Comparison of ENCODE assay signal across 14 cellular contexts in genomic region chr3:52366527-52366926, GRCh38. TPM values are rescaled to one million over a fixed set of nuclear protein-coding genes. Genes with fewer than 3 reads are reported as not detected.
DNase-seq lines count a peak whose midpoint lies in the region; ATAC-seq and TF ChIP-seq lines count a peak whose summit lies in the region.
"Had no signal": no experiment of that assay in that cellular context is flagged by ENCODE, and none has a peak within 500 bp of the region (broad histone marks: within the 10 kb centered on the region; RNA-seq: fewer than 3 reads in every experiment).

No MANE protein-coding gene starts in this region.

- H3K36me3 Mint-ChIP-seq in activated T-helper 1 cell treated with anti-CD3 and anti-CD28 coated beads, Interleukin-12 subunit alpha, Interleukin-12 subunit beta, Interleukin-2, Interleukin-4 antibody, amounts not matched to agents 30 ng/mL and 10 ng/mL and 1 ng/mL, durations not matched to agents 14 hours and 24 hours and 36 hours (ENCODE audit: low read depth), result peaks cover 8% of the 10 kb centered on the region

- H3K27me3 ChIP-seq in upper lobe of left lung, result no peaks in the 10 kb centered on the region

- DNase-seq in hippocampal formation (lab: John Stamatoyannopoulos, UW), result peak; percentile 38 to 53
- DNase-seq in occipital lobe (lab: John Stamatoyannopoulos, UW), result peak; percentile 16
- DNase-seq in superior temporal gyrus (ENCODE audit: extremely low spot score), result peak; percentile 38
- DNase-seq in activated T-helper 1 cell treated with anti-CD3 and anti-CD28 coated beads, Interleukin-12 subunit alpha, Interleukin-12 subunit beta, Interleukin-2, Interleukin-4 antibody, amounts not matched to agents 30 ng/mL and 10 ng/mL and 1 ng/mL, durations not matched to agents 14 hours and 24 hours and 36 hours (ENCODE audit: low spot score), result no peak
- DNase-seq in HuH-7.5 (ENCODE audit: low spot score), result no peak
- DNase-seq in upper lobe of left lung, result no peak
- DNase-seq: CD4-positive, alpha-beta T cell; DMS53; HFFc6; NCI-H1092 treated with DMSO at 0.1 percent for 48 hours; NCI-H2081 treated with DMSO at 0.1 percent for 48 hours; NCI-H510A treated with DMSO at 0.1 percent for 48 hours had no signal

- peaks cover 0 to 68% (median 41%) of the 10 kb centered on the region in 4 donors for H3K36me3 ChIP-seq in upper lobe of left lung

- intact Hi-C loops in activated T-helper 1 cell treated with anti-CD3 and anti-CD28 coated beads, Interleukin-12 subunit alpha, Interleukin-12 subunit beta, Interleukin-2, Interleukin-4 antibody, amounts not matched to agents 30 ng/mL and 10 ng/mL and 1 ng/mL, durations not matched to agents 14 hours and 24 hours and 36 hours (cut with micrococcal nuclease), result no loop called here

- no peak overlapping the region for H3K4me3 Mint-ChIP-seq in activated T-helper 1 cell treated with anti-CD3 and anti-CD28 coated beads, Interleukin-12 subunit alpha, Interleukin-12 subunit beta, Interleukin-2, Interleukin-4 antibody, amounts not matched to agents 30 ng/mL and 10 ng/mL and 1 ng/mL, durations not matched to agents 14 hours and 24 hours and 36 hours
- H3K4me3 Mint-ChIP-seq: B cell; CD4-positive, alpha-beta T cell; HFFc6 had no signal

- TF ChIP-seq EP300 in upper lobe of left lung (IDR thresholded peaks at IDR 0.05), result no peak

- no peak overlapping the region for H3K27ac Mint-ChIP-seq in activated T-helper 1 cell treated with anti-CD3 and anti-CD28 coated beads, Interleukin-12 subunit alpha, Interleukin-12 subunit beta, Interleukin-2, Interleukin-4 antibody, amounts not matched to agents 30 ng/mL and 10 ng/mL and 1 ng/mL, durations not matched to agents 14 hours and 24 hours and 36 hours
- H3K27ac Mint-ChIP-seq: B cell; CD4-positive, alpha-beta T cell; HFFc6 had no signal

- no peak for TF ChIP-seq CTCF in upper lobe of left lung (IDR thresholded peaks at IDR 0.05)

- no peaks in the 10 kb centered on the region for H3K9me3 Mint-ChIP-seq in activated T-helper 1 cell treated with anti-CD3 and anti-CD28 coated beads, Interleukin-12 subunit alpha, Interleukin-12 subunit beta, Interleukin-2, Interleukin-4 antibody, amounts not matched to agents 30 ng/mL and 10 ng/mL and 1 ng/mL, durations not matched to agents 14 hours and 24 hours and 36 hours
- H3K9me3 Mint-ChIP-seq: CD4-positive, alpha-beta T cell; HFFc6 had no signal

- H3K27ac ChIP-seq in angular gyrus (ENCODE audit: low read depth, low read length) (peak overlapping the region; percentile 94), upper lobe of left lung (no peak overlapping the region)

- WGBS in upper lobe of left lung, 2 donors, result 79 to 92% methylated on average over 8 to 9 of the region's 10 CpGs

- H3K4me3 ChIP-seq in upper lobe of left lung, result no peak overlapping the region

- H3K4me1 Mint-ChIP-seq in activated T-helper 1 cell treated with anti-CD3 and anti-CD28 coated beads, Interleukin-12 subunit alpha, Interleukin-12 subunit beta, Interleukin-2, Interleukin-4 antibody, amounts not matched to agents 30 ng/mL and 10 ng/mL and 1 ng/mL, durations not matched to agents 14 hours and 24 hours and 36 hours (ENCODE audit: low read depth), result no peaks in the 10 kb centered on the region
- H3K4me1 Mint-ChIP-seq: B cell had no signal

- no peaks in the 10 kb centered on the region for H3K4me1 ChIP-seq in upper lobe of left lung

- ATAC-seq in upper lobe of left lung (ENCODE audit: low FRiP score in 2 of 2), result no peak

- no peaks in the 10 kb centered on the region for H3K9me3 ChIP-seq in upper lobe of left lung

- H3K27me3 Mint-ChIP-seq in activated T-helper 1 cell treated with anti-CD3 and anti-CD28 coated beads, Interleukin-12 subunit alpha, Interleukin-12 subunit beta, Interleukin-2, Interleukin-4 antibody, amounts not matched to agents 30 ng/mL and 10 ng/mL and 1 ng/mL, durations not matched to agents 14 hours and 24 hours and 36 hours (ENCODE audit: insufficient read depth), result no peaks in the 10 kb centered on the region
- H3K27me3 Mint-ChIP-seq: B cell; CD4-positive, alpha-beta T cell had no signal

- TF ChIP-seq POLR2A in upper lobe of left lung (IDR thresholded peaks at IDR 0.05), result no peak

RNA-seq across cellular contexts. Expression of gene BAP1, which starts 43.3 kb away (rescaled TPM):
- total RNA-seq in occipital lobe, result 105 TPM
- total RNA-seq in activated T-helper 1 cell treated with anti-CD3 and anti-CD28 coated beads, Interleukin-12 subunit alpha, Interleukin-12 subunit beta, Interleukin-2, Interleukin-4 antibody, amounts not matched to agents 30 ng/mL and 10 ng/mL and 1 ng/mL, durations not matched to agents 14 hours and 24 hours and 36 hours, result 104 and 113 TPM in 2 replicates
- total RNA-seq in upper lobe of left lung, result 10 to 100 TPM; 58.0 to 90.1 (median 75.1) TPM

RNA-seq across cellular contexts. Expression of gene PHF7, which starts 43.9 kb away (rescaled TPM):
- total RNA-seq in occipital lobe, result 4.7 TPM
- total RNA-seq in activated T-helper 1 cell treated with anti-CD3 and anti-CD28 coated beads, Interleukin-12 subunit alpha, Interleukin-12 subunit beta, Interleukin-2, Interleukin-4 antibody, amounts not matched to agents 30 ng/mL and 10 ng/mL and 1 ng/mL, durations not matched to agents 14 hours and 24 hours and 36 hours, result 11.1 and 11.4 TPM in 2 replicates
- 10 to 100 TPM in 3 of 6 donors, 1 to 10 TPM in 3; 5.6 to 14.8 (median 10.0) TPM for total RNA-seq in upper lobe of left lung

RNA-seq across cellular contexts. Expression of gene DNAH1, which starts 50.4 kb away (rescaled TPM):
- total RNA-seq in occipital lobe (1.6 TPM), upper lobe of left lung (10 to 100 TPM; 10.8 to 67.1 (median 22.4) TPM)
- total RNA-seq in activated T-helper 1 cell treated with anti-CD3 and anti-CD28 coated beads, Interleukin-12 subunit alpha, Interleukin-12 subunit beta, Interleukin-2, Interleukin-4 antibody, amounts not matched to agents 30 ng/mL and 10 ng/mL and 1 ng/mL, durations not matched to agents 14 hours and 24 hours and 36 hours, result 12.1 and 12.2 TPM in 2 replicates

Comparison
In these comparisons a context has a peak if more than half of its experiments do, and no peak if none do; other contexts are left out.
1. DNase-seq: peak in hippocampal formation (2 of 2), occipital lobe (single experiment) and superior temporal gyrus (single experiment); none in activated T-helper 1 cell treated with anti-CD3 and anti-CD28 coated beads, Interleukin-12 subunit alpha, Interleukin-12 subunit beta, Interleukin-2, Interleukin-4 antibody, amounts not matched to agents 30 ng/mL and 10 ng/mL and 1 ng/mL, durations not matched to agents 14 hours and 24 hours and 36 hours (single experiment), HuH-7.5 (single experiment) and upper lobe of left lung (0 of 2).